Comparison of ENCODE assay signal across 9 cellular contexts in the genomic region with DNA sequence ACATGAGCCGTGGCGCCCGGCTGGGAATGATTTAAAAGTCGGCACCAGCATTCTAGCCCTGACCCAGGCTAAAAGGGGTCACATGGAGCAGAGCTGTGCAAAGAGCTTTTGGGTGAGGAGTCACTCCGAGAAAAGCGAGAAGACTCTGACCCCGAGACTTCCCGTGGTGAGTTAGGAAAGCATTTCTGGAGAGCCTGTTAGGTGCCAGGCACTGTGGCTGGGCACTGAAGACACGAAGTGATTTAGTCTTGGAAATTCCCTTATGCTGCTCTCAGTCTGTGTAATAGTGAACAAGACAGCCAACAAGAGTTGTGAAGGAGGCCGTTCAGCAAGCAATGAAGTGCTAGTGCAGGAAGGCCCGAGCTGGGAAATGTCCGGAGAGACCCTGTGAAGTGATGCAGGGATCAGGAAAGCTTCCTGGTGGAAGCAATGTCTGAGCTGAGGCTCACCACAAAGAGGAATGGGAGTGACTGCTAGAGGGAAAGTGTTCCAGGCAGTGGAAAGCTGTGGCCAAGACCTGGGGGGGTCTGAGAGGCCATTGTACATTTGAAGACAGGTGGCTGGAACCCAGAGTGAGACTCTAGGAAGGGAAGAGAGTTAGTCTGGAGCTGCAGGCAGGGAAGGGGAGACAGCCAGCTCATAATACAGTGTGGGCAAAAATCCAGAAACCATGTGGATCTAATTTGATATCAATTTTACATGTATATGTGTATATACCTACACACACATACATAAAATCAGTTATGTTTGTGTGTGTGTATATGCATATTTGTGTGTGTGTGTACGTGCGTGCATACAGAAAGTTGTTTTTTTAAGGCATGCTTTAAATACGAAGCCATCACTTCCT. TPM values are rescaled to one million over a fixed set of nuclear protein-coding genes. Genes with fewer than 3 reads are reported as not detected.
DNase-seq lines count a peak whose midpoint lies in the region; ATAC-seq and TF ChIP-seq lines count a peak whose summit lies in the region.
"Had no signal": no experiment of that assay in that cellular context is flagged by ENCODE, and none has a peak within 500 bp of the region (broad histone marks: within the 10 kb centered on the region; RNA-seq: fewer than 3 reads in every experiment).

No MANE protein-coding gene starts in this region.

- peaks cover 10% of the 10 kb centered on the region for H3K36me3 ChIP-seq in CD4-positive, CD25-positive, alpha-beta regulatory T cell (ENCODE audit: control insufficient read depth, insufficient read depth, low read length)
- H3K36me3 ChIP-seq in prostate gland, result no peaks in the 10 kb centered on the region

- no peak for ATAC-seq in CD4-positive, CD25-positive, alpha-beta regulatory T cell (ENCODE audit: low read depth in 2 of 2)
- ATAC-seq in HG03442 (IDR thresholded peaks at IDR 0.05; ENCODE audit: unreplicated experiment) (no peak), GM18502 (IDR thresholded peaks at IDR 0.05; ENCODE audit: poor library complexity, unreplicated experiment) (no peak)

- peaks cover 23 to 91% (median 66%) of the 10 kb centered on the region in 4 donors for H3K4me1 Mint-ChIP-seq in CD4-positive, CD25-positive, alpha-beta regulatory T cell

- 68% methylated on average over 15 of the region's 15 CpGs for WGBS in prostate gland

- H3K4me3 Mint-ChIP-seq in CD4-positive, CD25-positive, alpha-beta regulatory T cell, result peak overlapping the region in 3 of 4 donors; percentile 28 to 79 (median 66)

- no peaks in the 10 kb centered on the region for H3K9me3 ChIP-seq in CD4-positive, CD25-positive, alpha-beta regulatory T cell (ENCODE audit: control insufficient read depth in 2 of 2, low read length in 2 of 2)
- no peaks in the 10 kb centered on the region for H3K9me3 ChIP-seq in prostate gland
- H3K9me3 ChIP-seq: MG63 had no signal

- H3K9me3 Mint-ChIP-seq in CD4-positive, CD25-positive, alpha-beta regulatory T cell, result no peaks in the 10 kb centered on the region

- H3K27me3 ChIP-seq in CD4-positive, CD25-positive, alpha-beta regulatory T cell (ENCODE audit: control insufficient read depth, insufficient read depth, low read length), result no peaks in the 10 kb centered on the region
- H3K27me3 ChIP-seq in dorsolateral prefrontal cortex (no peaks in the 10 kb centered on the region), prostate gland (replicated peaks; ENCODE audit: insufficient read depth) (no peaks in the 10 kb centered on the region)
- H3K27me3 ChIP-seq: MG63 had no signal

- no peak overlapping the region for H3K27ac ChIP-seq in CD4-positive, CD25-positive, alpha-beta regulatory T cell (ENCODE audit: insufficient read depth, low read length, poor library complexity, severe bottlenecking)
- H3K27ac ChIP-seq in dorsolateral prefrontal cortex (peak overlapping the region in 50 of 59 donors; percentile 0 to 76 (median 48)), prostate gland (peak overlapping the region; percentile 67 to 86)

- intact Hi-C loops in dorsolateral prefrontal cortex (cut with DNase I), result loop anchor here in 1 of 2 donors (1.0 kb wide), 1 partner anchor 32 kb away; no protein-coding TSS in a partner anchor
- intact Hi-C loops in prostate gland (cut with DNase I), result no loop called here

- peaks cover 13% of the 10 kb centered on the region for H3K36me3 Mint-ChIP-seq in CD4-positive, CD25-positive, alpha-beta regulatory T cell

- H3K4me1 ChIP-seq in CD4-positive, CD25-positive, alpha-beta regulatory T cell (ENCODE audit: control insufficient read depth, insufficient read depth, low read length, poor library complexity, severe bottlenecking), result peaks cover 67% of the 10 kb centered on the region
- H3K4me1 ChIP-seq in prostate gland (replicated peaks), result peaks cover 57% of the 10 kb centered on the region

- DNase-seq in CD4-positive, CD25-positive, alpha-beta regulatory T cell, result no peak
- DNase-seq in MV-4-11 (lab: John Stamatoyannopoulos, UW), result peak; percentile 25
- DNase-seq in dorsolateral prefrontal cortex, result no peak
- DNase-seq in prostate gland (ENCODE audit: low spot score), result no peak
- DNase-seq in dedifferentiated amniotic fluid mesenchymal stem cell (ENCODE audit: extremely low spot score), result no peak
- DNase-seq in NCI-H1930 (lab: John Stamatoyannopoulos, UW), result no peak
- DNase-seq: MG63 had no signal

- H3K27me3 Mint-ChIP-seq in CD4-positive, CD25-positive, alpha-beta regulatory T cell, result no peaks in the 10 kb centered on the region

- peak overlapping the region; percentile 55 for H3K4me3 ChIP-seq in CD4-positive, CD25-positive, alpha-beta regulatory T cell (ENCODE audit: low read depth, low read length)
- no peak overlapping the region for H3K4me3 ChIP-seq in dorsolateral prefrontal cortex
- H3K4me3 ChIP-seq in prostate gland, result peak overlapping the region in 1 of 2 donors; percentile 24
- H3K4me3 ChIP-seq: MG63 had no signal

- no peak for TF ChIP-seq CTCF in dorsolateral prefrontal cortex (IDR thresholded peaks at IDR 0.05 in 54 of 56, conservative IDR thresholded peaks at IDR 0.05 in 2 of 56; ENCODE audit: low read depth in 1 of 56, partially characterized antibody in 56 of 56)
- TF ChIP-seq CTCF in prostate gland (IDR thresholded peaks at IDR 0.05), result no peak

- TF ChIP-seq POLR2A in prostate gland (IDR thresholded peaks at IDR 0.05), result no peak

- peak overlapping the region; percentile 88 to 95 (median 92) for H3K27ac Mint-ChIP-seq in CD4-positive, CD25-positive, alpha-beta regulatory T cell

RNA-seq across cellular contexts. Expression of a gene that starts 31.7 kb away (rescaled TPM):
- 66.6 TPM for total RNA-seq in CD4-positive, CD25-positive, alpha-beta regulatory T cell
- polyA plus RNA-seq in CD4-positive, CD25-positive, alpha-beta regulatory T cell, result 10 to 100 TPM; 29.3 to 39.9 (median 36.4) TPM
- total RNA-seq in dorsolateral prefrontal cortex (10 to 100 TPM; 47.0 to 75.5 (median 57.9) TPM), prostate gland (10 to 100 TPM; 65.4 to 67.2 TPM)

RNA-seq across cellular contexts. Expression of a gene that starts 46.4 kb away (rescaled TPM):
- not detected for total RNA-seq in CD4-positive, CD25-positive, alpha-beta regulatory T cell
- not detected for polyA plus RNA-seq in CD4-positive, CD25-positive, alpha-beta regulatory T cell
- total RNA-seq in dorsolateral prefrontal cortex (10 to 100 TPM in 73 of 120 experiments, 1 to 10 TPM in 47; 4.7 to 20.2 (median 10.9) TPM), prostate gland (1 to 10 TPM in 1 of 2 donors, under 1 TPM in 1; 0.64 to 3.3 TPM)

RNA-seq across cellular contexts. Expression of a gene that starts 57.3 kb away (rescaled TPM):
- 11.1 TPM for total RNA-seq in CD4-positive, CD25-positive, alpha-beta regulatory T cell
- polyA plus RNA-seq in CD4-positive, CD25-positive, alpha-beta regulatory T cell, result under 1 TPM; 0.41 to 1.00 (median 0.58) TPM
- 10 to 100 TPM; 19.8 to 60.5 (median 27.7) TPM for total RNA-seq in dorsolateral prefrontal cortex
- 10 to 100 TPM; 17.8 to 36.2 TPM for total RNA-seq in prostate gland
